14 cellular contexts compared by ENCODE assay signal in the genomic region with DNA sequence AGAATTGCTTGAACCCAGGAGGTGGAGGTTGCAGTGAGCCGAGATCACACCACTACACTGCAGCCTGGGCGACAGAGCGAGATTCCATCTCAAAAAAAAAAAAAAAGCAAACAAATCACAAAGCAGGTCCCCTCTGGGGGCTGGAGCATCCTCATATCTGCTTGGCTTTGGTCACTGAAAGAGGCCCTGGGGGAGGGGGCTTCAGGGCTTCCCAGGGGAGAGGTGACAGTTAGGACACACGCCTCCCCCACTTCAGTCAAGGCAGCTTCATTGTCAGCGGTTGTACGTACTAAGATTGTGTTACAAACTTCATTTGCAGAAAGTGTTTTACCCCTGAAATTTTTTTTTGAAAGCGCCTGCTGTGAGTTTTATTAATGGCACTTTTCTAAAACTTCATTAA.
DNase-seq lines count a peak whose midpoint lies in the region; ATAC-seq, FAIRE-seq and TF ChIP-seq lines count a peak whose summit lies in the region.
"Had no signal": no experiment of that assay in that cellular context is flagged by ENCODE, and none has a peak within 500 bp of the region (broad histone marks: within the 10 kb centered on the region; RNA-seq: fewer than 3 reads in every experiment).

No MANE protein-coding gene starts in this region.

- no peak for DNase-seq in Panc1 (ENCODE audit: low read depth, low spot score)
- DNase-seq in K562 (ENCODE audit: extremely low read depth in 1 of 4, low spot score in 3 of 4), result no peak
- no peak for DNase-seq in NCI-H2196 (lab: John Stamatoyannopoulos, UW; ENCODE audit: unreplicated experiment)
- DNase-seq in T1000 (lab: John Stamatoyannopoulos, UW), result no peak
- no peak for DNase-seq in NCI-H1105 (lab: John Stamatoyannopoulos, UW)
- DNase-seq: BE2C; Caco-2; CD8-positive, alpha-beta memory T cell; DMS53; GF-D8; HCEC 1CT had no signal

- in situ Hi-C loops in Panc1 (cut with HindIII; ENCODE audit: low pct_unique_long_range_greater_than_20kb, low sequenced_read_pairs), result no loop called here
- in situ Hi-C loops in K562 (cut with MboI), result no loop called here

- intact Hi-C loops in Panc1 (cut with micrococcal nuclease; ENCODE audit: unreplicated experiment) (no loop called here), K562 (cut with micrococcal nuclease) (no loop called here)

- H3K27me3 ChIP-seq in Panc1 (ENCODE audit: control insufficient read depth, insufficient read depth, low read length) (no peaks in the 10 kb centered on the region), K562 (ENCODE audit: control insufficient read depth in 2 of 2, insufficient read depth in 2 of 2, low read length in 2 of 2) (no peaks in the 10 kb centered on the region), parathyroid adenoma (ENCODE audit: control insufficient read depth, insufficient read depth, low read length) (no peaks in the 10 kb centered on the region)
- H3K27me3 ChIP-seq: BE2C had no signal

- H3K4me1 ChIP-seq in Panc1 (ENCODE audit: control insufficient read depth, insufficient read depth, low read length), result peaks cover 23% of the 10 kb centered on the region
- peaks cover 2 to 10% of the 10 kb centered on the region in 2 experiments; a peak in 3 of 5 replicates for H3K4me1 ChIP-seq in K562 (replicated peaks in 1 of 2; ENCODE audit: control insufficient read depth in 2 of 2, insufficient read depth in 2 of 2, low read length in 2 of 2)
- peaks cover 33% of the 10 kb centered on the region for H3K4me1 ChIP-seq in parathyroid adenoma
- H3K4me1 ChIP-seq: BE2C had no signal

- H3K4me2 ChIP-seq in K562 (ENCODE audit: insufficient read depth, low read length), result no peak overlapping the region
- H3K4me2 ChIP-seq in parathyroid adenoma (ENCODE audit: low read length), result no peak overlapping the region

- no peak overlapping the region for H3K9ac ChIP-seq in K562 (ENCODE audit: insufficient read depth in 1 of 2, low read depth in 2 of 2, low read length in 2 of 2)
- H3K9ac ChIP-seq in parathyroid adenoma, result no peak overlapping the region

- no peak overlapping the region for H2AFZ ChIP-seq in K562 (ENCODE audit: low read depth, low read length)
- no peak overlapping the region for H2AFZ ChIP-seq in parathyroid adenoma

- POLR2A ChIA-PET in Panc1 (lab: Charles Lee) (no interaction called here), K562 (lab: Yijun Ruan, JAX) (interaction anchor here (0.6 to 1.8 kb wide), 4 partner anchors 9 to 13 kb away, joined by 3 to 8 read pairs (median 4); no protein-coding TSS in a partner anchor)

- ATAC-seq in Panc1 (no peak), K562 (no peak; the same call in 2 of the 3 replicates), GM19455 (IDR thresholded peaks at IDR 0.05; ENCODE audit: unreplicated experiment) (no peak)

- 90% methylated on average over 7 of the region's 7 CpGs for WGBS in K562 (ENCODE audit: insufficient coverage, low coverage, missing lambda C conversion rate)

- H3K36me3 ChIP-seq in Panc1 (ENCODE audit: control insufficient read depth, insufficient read depth, low read length) (no peaks in the 10 kb centered on the region), K562 (ENCODE audit: control insufficient read depth, insufficient read depth, low read length) (peaks cover 39% of the 10 kb centered on the region), parathyroid adenoma (ENCODE audit: control insufficient read depth, insufficient read depth, low read length) (no peaks in the 10 kb centered on the region)
- H3K36me3 ChIP-seq: BE2C had no signal

- no peak for TF ChIP-seq RAD21 in K562 (CRISPR knock-in tag; conservative IDR thresholded peaks at IDR 0.05 in 1 of 2, IDR thresholded peaks at IDR 0.05 in 1 of 2)

- H3K27ac ChIP-seq in Panc1 (ENCODE audit: low read length), result peak overlapping the region; percentile 56
- H3K27ac ChIP-seq in K562 (ENCODE audit: extremely low read depth, low read depth, low read length), result no peak overlapping the region
- peak overlapping the region; percentile 98 for H3K27ac ChIP-seq in parathyroid adenoma

- BruUV-seq in Panc1 (replicated peaks; lab: Mats Ljungman, UMichigan) (no TSS peak), K562 (replicated peaks; lab: Mats Ljungman, UMichigan) (no TSS peak)

- no peaks in the 10 kb centered on the region for H3K79me2 ChIP-seq in K562 (ENCODE audit: control insufficient read depth, insufficient read depth, low read length)
- no peaks in the 10 kb centered on the region for H3K79me2 ChIP-seq in parathyroid adenoma

- CTCF ChIA-PET in Panc1 (lab: Charles Lee), result no interaction called here
- CTCF ChIA-PET in K562 (lab: Yijun Ruan, JAX; ENCODE audit: low intra/inter-chr PET ratio), result no interaction called here

- no peak for TF ChIP-seq POLR2A in K562 (conservative IDR thresholded peaks at IDR 0.05)

- H3K4me3 ChIP-seq in Panc1 (ENCODE audit: low read depth in 2 of 2, low read length in 2 of 2) (no peak overlapping the region), K562 (no peak overlapping the region), parathyroid adenoma (ENCODE audit: low read depth, low read length) (no peak overlapping the region)

- TF ChIP-seq EP300 in K562 (IDR thresholded peaks at IDR 0.05; ENCODE audit: low read length), result no peak

- FAIRE-seq in K562 (lab: Jason Lieb, UNC), result no peak
- FAIRE-seq: A204.1 had no signal

- H3K9me1 ChIP-seq in K562 (ENCODE audit: control insufficient read depth, insufficient read depth, low read length), result no peaks in the 10 kb centered on the region

- H3K9me3 ChIP-seq in Panc1 (ENCODE audit: control insufficient read depth, insufficient read depth, low read depth, low read length) (no peaks in the 10 kb centered on the region; the same call in 1 of the 2 replicates), K562 (replicated peaks; ENCODE audit: control insufficient read depth, insufficient read depth, low read depth, low read length) (no peaks in the 10 kb centered on the region), parathyroid adenoma (ENCODE audit: control insufficient read depth, low read length) (no peaks in the 10 kb centered on the region)
- H3K9me3 ChIP-seq: BE2C, Caco-2 had no signal

- TF ChIP-seq CTCF in Panc1 (IDR thresholded peaks at IDR 0.05), result no peak
- no peak for TF ChIP-seq CTCF in K562 (IDR thresholded peaks at IDR 0.05 in 2 of 3, conservative IDR thresholded peaks at IDR 0.05 in 1 of 3; ENCODE audit: insufficient read depth in 2 of 3, low read depth in 1 of 3, low read length in 3 of 3)
- no peak for TF ChIP-seq CTCF in parathyroid adenoma (IDR thresholded peaks at IDR 0.05)

- no peaks in the 10 kb centered on the region for H4K20me1 ChIP-seq in K562 (replicated peaks; ENCODE audit: control insufficient read depth, insufficient read depth, low read length)

TF ChIP-seq in K562, 482 proteins besides CTCF, POLR2A, EP300 and RAD21:
- TF ChIP-seq ZBTB7A (IDR thresholded peaks at IDR 0.05; ENCODE audit: borderline replicate concordance, control insufficient read depth, low read depth, low read length), result peak; percentile 56; the same call in 1 of the 2 replicates
- TF ChIP-seq ZNF407 (IDR thresholded peaks at IDR 0.05; ENCODE audit: low read depth), result no peak
